In genomic region chr20:1211954-1212497, GRCh38 we compare ENCODE assay signal across 15 cellular contexts. TPM values are rescaled to one million over a fixed set of nuclear protein-coding genes. Genes with fewer than 3 reads are reported as not detected.
"Had no signal": no experiment of that assay in that cellular context is flagged by ENCODE, and none has a peak within 500 bp of the region (broad histone marks: within the 10 kb centered on the region; RNA-seq: fewer than 3 reads in every experiment).

No MANE protein-coding gene starts in this region.

- H3K4me1 ChIP-seq: adrenal gland had no signal

- H3K36me3 Mint-ChIP-seq: activated naive CD8-positive, alpha-beta T cell treated with anti-CD3 and anti-CD28 coated beads, Interleukin-2, amount 10 ng/mL, durations not matched to agents 7 days and 5 days had no signal

- H3K27ac ChIP-seq: adrenal gland had no signal

- H3K27ac Mint-ChIP-seq: activated CD8-positive, alpha-beta T cell treated with anti-CD3 and anti-CD28 coated beads, Interleukin-2, amount 10 ng/mL, durations not matched to agents 7 days and 5 days; activated naive CD8-positive, alpha-beta T cell treated with anti-CD3 and anti-CD28 coated beads, Interleukin-2, amount 10 ng/mL, durations not matched to agents 7 days and 5 days had no signal

- H3K4me3 ChIP-seq: adrenal gland had no signal

- H3K9me3 ChIP-seq: adrenal gland had no signal

- H3K9me3 Mint-ChIP-seq: activated naive CD8-positive, alpha-beta T cell treated with anti-CD3 and anti-CD28 coated beads, Interleukin-2, amount 10 ng/mL, durations not matched to agents 7 days and 5 days had no signal

- DNase-seq: activated CD4-positive, alpha-beta T cell treated with anti-CD3 and anti-CD28 coated beads for 4 hours; activated CD4-positive, alpha-beta T cell treated with anti-CD3 and anti-CD28 coated beads, Interleukin-2, amount 50 U/mL, for 4 hours; activated CD8-positive, alpha-beta memory T cell treated with anti-CD3 and anti-CD28 coated beads, Interleukin-2, amount 50 U/mL, for 48 hours; activated CD8-positive, alpha-beta T cell treated with anti-CD3 and anti-CD28 coated beads, Interleukin-2, amount 10 ng/mL, durations not matched to agents 7 days and 5 days; activated naive CD4-positive, alpha-beta T cell treated with anti-CD3 and anti-CD28 coated beads, Interleukin-2, amount 50 U/mL, for 16 hours; activated naive CD8-positive, alpha-beta T cell treated with anti-CD3 and anti-CD28 coated beads, Interleukin-2, amount 10 ng/mL, durations not matched to agents 7 days and 5 days; activated T-cell treated with anti-CD3 and anti-CD28 coated beads, Interleukin-2, amount 50 U/mL, for 1 hour; adrenal gland; Karpas-422; NCI-H2081 treated with DMSO at 0.1 percent for 48 hours; SIG-M5; T-helper 2 cell had no signal

- H3K36me3 ChIP-seq: adrenal gland had no signal

- ATAC-seq: activated CD4-positive, CD25-positive, alpha-beta regulatory T cell treated with anti-CD3 and anti-CD28 coated beads, Interleukin-2, amount 50 U/mL, for 24 hours had no signal

- H3K4me3 Mint-ChIP-seq: activated CD8-positive, alpha-beta T cell treated with anti-CD3 and anti-CD28 coated beads, Interleukin-2, amount 10 ng/mL, durations not matched to agents 7 days and 5 days had no signal

RNA-seq across cellular contexts. Expression of gene C20orf202, which starts 8.8 kb away (rescaled TPM):
- total RNA-seq: activated CD8-positive, alpha-beta T cell treated with anti-CD3 and anti-CD28 coated beads, Interleukin-2, amount 10 ng/mL, durations not matched to agents 7 days and 5 days; RPMI7951 had no signal

RNA-seq across cellular contexts. Expression of gene RAD21L1, which starts 13.8 kb away (rescaled TPM):
- total RNA-seq: adrenal gland, cardiac septum had no signal

RNA-seq across cellular contexts. Expression of gene TMEM74B, which starts 27.2 kb away (rescaled TPM):
- total RNA-seq: RPMI7951 had no signal
